ENCODE assay signal across 20 cellular contexts in genomic region chr18:57077005-57077735, GRCh38.
DNase-seq lines count a peak whose midpoint lies in the region; ATAC-seq and TF ChIP-seq lines count a peak whose summit lies in the region.
"Had no signal": no experiment of that assay in that cellular context is flagged by ENCODE, and none has a peak within 500 bp of the region (broad histone marks: within the 10 kb centered on the region; RNA-seq: fewer than 3 reads in every experiment).

No MANE protein-coding gene starts in this region.

- DNase-seq in T-helper 2 cell treated with Interferon-gamma antibody and Interleukin-4, amounts not matched to agents 5 μg/mL and 100 μg/mL, for 36 hours (ENCODE audit: low spot score), result no peak
- DNase-seq in T-helper 2 cell, result no peak
- DNase-seq in NB4 (ENCODE audit: low read depth), result peak; percentile 57
- DNase-seq in naive thymus-derived CD8-positive, alpha-beta T cell, result no peak
- DNase-seq in RKO (ENCODE audit: low spot score), result no peak
- no peak for DNase-seq in dermis blood vessel endothelial cell
- no peak for DNase-seq in NCI-H1092 (lab: John Stamatoyannopoulos, UW)
- DNase-seq: 8988T; activated CD4-positive, alpha-beta T cell treated with anti-CD3 and anti-CD28 coated beads, Interleukin-2, amount 50 U/mL, for 1 hour; DMS79; mesendoderm; NCI-H524 treated with DMSO at 0.1 percent for 48 hours; T-helper 17 cell had no signal

- TF ChIP-seq CTCF in NB4 (IDR thresholded peaks at IDR 0.05; ENCODE audit: low read depth, low read length), result no peak

- H3K4me3 ChIP-seq in NB4 (ENCODE audit: low read depth, low read length), result no peak overlapping the region
- H3K4me3 ChIP-seq: left lung, SK-N-MC, smooth muscle cell, suprapubic skin had no signal

- peaks cover 6% of the 10 kb centered on the region for H3K9me3 Mint-ChIP-seq in T-helper 2 cell treated with Interferon-gamma antibody and Interleukin-4, amounts not matched to agents 5 μg/mL and 100 μg/mL, for 36 hours
- peaks cover 0 to 3% (median 0%) of the 10 kb centered on the region in 9 donors for H3K9me3 Mint-ChIP-seq in naive thymus-derived CD8-positive, alpha-beta T cell
- H3K9me3 Mint-ChIP-seq: central memory CD8-positive, alpha-beta T cell; stimulated activated effector memory CD8-positive, alpha-beta T cell treated with anti-CD3 and anti-CD28 coated beads, Interleukin-12 subunit alpha, Interleukin-12 subunit beta, amount 100 ng/mL, for 72 hours had no signal

- peaks cover 6% of the 10 kb centered on the region for H3K27me3 Mint-ChIP-seq in T-helper 2 cell treated with Interferon-gamma antibody and Interleukin-4, amounts not matched to agents 5 μg/mL and 100 μg/mL, for 36 hours (ENCODE audit: low read depth)
- peaks cover 0 to 11% (median 4%) of the 10 kb centered on the region in 5 donors for H3K27me3 Mint-ChIP-seq in naive thymus-derived CD8-positive, alpha-beta T cell

- no peak for TF ChIP-seq POLR2A in NB4 (IDR thresholded peaks at IDR 0.05; ENCODE audit: extremely low read depth, insufficient read length)

- peak; percentile 2 for ATAC-seq in GM21423 (IDR thresholded peaks at IDR 0.05; ENCODE audit: unreplicated experiment)
- ATAC-seq in naive thymus-derived CD8-positive, alpha-beta T cell, result peak in 1 of 2 donors; percentile 21
- ATAC-seq: left lung had no signal

- H3K4me1 Mint-ChIP-seq in T-helper 2 cell treated with Interferon-gamma antibody and Interleukin-4, amounts not matched to agents 5 μg/mL and 100 μg/mL, for 36 hours (ENCODE audit: low read depth), result peaks cover 51% of the 10 kb centered on the region
- peaks cover 16 to 43% (median 32%) of the 10 kb centered on the region in 4 donors for H3K4me1 Mint-ChIP-seq in naive thymus-derived CD8-positive, alpha-beta T cell

- peaks cover 4% of the 10 kb centered on the region for H3K36me3 Mint-ChIP-seq in T-helper 2 cell treated with Interferon-gamma antibody and Interleukin-4, amounts not matched to agents 5 μg/mL and 100 μg/mL, for 36 hours (ENCODE audit: low read depth)
- peaks cover 0 to 4% (median 0%) of the 10 kb centered on the region in 3 donors for H3K36me3 Mint-ChIP-seq in naive thymus-derived CD8-positive, alpha-beta T cell
- H3K36me3 Mint-ChIP-seq: stimulated activated effector memory CD8-positive, alpha-beta T cell treated with anti-CD3 and anti-CD28 coated beads, Interleukin-12 subunit alpha, Interleukin-12 subunit beta, amount 100 ng/mL, for 72 hours had no signal

- H3K4me3 Mint-ChIP-seq in T-helper 2 cell treated with Interferon-gamma antibody and Interleukin-4, amounts not matched to agents 5 μg/mL and 100 μg/mL, for 36 hours, result peak overlapping the region; percentile 66
- peak overlapping the region; percentile 24 to 75 (median 67) for H3K4me3 Mint-ChIP-seq in naive thymus-derived CD8-positive, alpha-beta T cell

- peak overlapping the region; percentile 76 for H3K27ac Mint-ChIP-seq in T-helper 2 cell treated with Interferon-gamma antibody and Interleukin-4, amounts not matched to agents 5 μg/mL and 100 μg/mL, for 36 hours
- H3K27ac Mint-ChIP-seq in naive thymus-derived CD8-positive, alpha-beta T cell, result peak overlapping the region in 3 of 10 donors; percentile 18 to 75 (median 27)
- H3K27ac Mint-ChIP-seq: stimulated activated effector memory CD8-positive, alpha-beta T cell treated with anti-CD3 and anti-CD28 coated beads, Interleukin-12 subunit alpha, Interleukin-12 subunit beta, amount 100 ng/mL, for 72 hours; T-helper 17 cell had no signal

- POLR2A ChIA-PET in naive thymus-derived CD8-positive, alpha-beta T cell (lab: Charles Lee), result no interaction called here
